12 cellular contexts compared by ENCODE assay signal in the genomic region with DNA sequence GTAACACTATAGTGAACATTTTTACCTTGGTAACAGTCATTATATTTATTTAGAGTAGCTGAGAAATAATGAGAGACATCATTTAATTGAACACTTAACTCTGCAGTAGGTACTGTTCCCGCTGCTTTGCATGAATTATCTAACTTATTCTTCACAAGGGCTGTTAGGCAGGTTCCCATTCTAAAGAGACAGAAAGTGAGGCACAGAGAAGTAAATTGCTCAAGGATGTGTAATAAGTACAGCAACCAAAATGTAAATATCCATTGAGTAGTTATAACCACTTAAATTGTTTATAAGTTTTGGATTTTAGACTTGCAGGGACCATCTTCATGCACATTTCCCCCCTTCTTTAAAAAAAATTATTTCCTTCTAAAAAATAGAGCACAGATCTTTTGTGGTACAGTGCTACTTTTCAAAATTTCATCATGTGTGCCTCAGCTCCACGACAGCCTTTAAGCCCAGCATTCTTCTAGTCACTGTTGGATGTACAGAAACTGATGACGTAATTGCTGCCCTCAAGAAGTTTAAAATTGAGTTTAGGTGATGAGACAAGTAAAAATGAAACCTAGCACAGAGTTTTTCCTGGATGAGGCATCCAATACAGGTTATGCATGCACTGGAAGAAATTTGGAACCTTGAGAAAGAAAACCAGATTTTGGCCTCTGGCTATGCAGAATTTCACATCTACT. TPM values are rescaled to one million over a fixed set of nuclear protein-coding genes. Genes with fewer than 3 reads are reported as not detected.
A peak's percentile ranks its signal among the peaks of the same experiment; 100 is the strongest.
DNase-seq lines count a peak whose midpoint lies in the region; ATAC-seq and TF ChIP-seq lines count a peak whose summit lies in the region.
"Had no signal": no experiment of that assay in that cellular context is flagged by ENCODE, and none has a peak within 500 bp of the region (broad histone marks: within the 10 kb centered on the region; RNA-seq: fewer than 3 reads in every experiment).

No MANE protein-coding gene starts in this region.

- peaks cover 39% of the 10 kb centered on the region for H3K36me3 Mint-ChIP-seq in activated CD8-positive, alpha-beta T cell treated with anti-CD3 and anti-CD28 coated beads for 36 hours (ENCODE audit: low read depth)

- ATAC-seq in GM18511 (IDR thresholded peaks at IDR 0.05; ENCODE audit: unreplicated experiment): peak; percentile 46
- ATAC-seq in activated CD8-positive, alpha-beta T cell treated with anti-CD3 and anti-CD28 coated beads for 36 hours: peak; percentile 59
- no peak for ATAC-seq in GM19035 (IDR thresholded peaks at IDR 0.05; ENCODE audit: unreplicated experiment)
- ATAC-seq in GM21528 (IDR thresholded peaks at IDR 0.05; ENCODE audit: low FRiP score, unreplicated experiment): no peak

- TF ChIP-seq CTCF in activated CD8-positive, alpha-beta T cell treated with anti-CD3 and anti-CD28 coated beads for 36 hours (IDR thresholded peaks at IDR 0.05): no peak

- POLR2A ChIA-PET in activated CD8-positive, alpha-beta T cell treated with anti-CD3 and anti-CD28 coated beads for 36 hours (lab: Charles Lee): no interaction called here

- no peaks in the 10 kb centered on the region for H3K9me3 Mint-ChIP-seq in activated CD8-positive, alpha-beta T cell treated with anti-CD3 and anti-CD28 coated beads for 36 hours
- H3K9me3 Mint-ChIP-seq: immature natural killer cell had no signal

- intact Hi-C loops in activated CD8-positive, alpha-beta T cell treated with anti-CD3 and anti-CD28 coated beads for 36 hours (cut with micrococcal nuclease): no loop called here
- intact Hi-C loops in posterior vena cava (cut with DNase I): no loop called here

- H3K4me1 Mint-ChIP-seq in activated CD8-positive, alpha-beta T cell treated with anti-CD3 and anti-CD28 coated beads for 36 hours (ENCODE audit: low read depth): peaks cover 50% of the 10 kb centered on the region

- no peak overlapping the region for H3K4me3 Mint-ChIP-seq in activated CD8-positive, alpha-beta T cell treated with anti-CD3 and anti-CD28 coated beads for 36 hours
- H3K4me3 Mint-ChIP-seq: immature natural killer cell had no signal

- peak; percentile 17 for DNase-seq in NCI-H1417 treated with DMSO at 0.1 percent for 48 hours (lab: John Stamatoyannopoulos, UW)
- DNase-seq in activated CD8-positive, alpha-beta T cell treated with anti-CD3 and anti-CD28 coated beads for 36 hours: no peak
- peak; percentile 65 for DNase-seq in kidney tubule cell (ENCODE audit: low spot score)
- no peak for DNase-seq in stimulated activated naive CD4-positive, alpha-beta T cell (lab: John Stamatoyannopoulos, UW)
- DNase-seq in posterior vena cava (ENCODE audit: low spot score): no peak
- DNase-seq: activated CD4-positive, alpha-beta T cell treated with anti-CD3 and anti-CD28 coated beads for 1 hour; immature natural killer cell; NCI-H446; occipital lobe had no signal

- CTCF ChIA-PET in activated CD8-positive, alpha-beta T cell treated with anti-CD3 and anti-CD28 coated beads for 36 hours (lab: Charles Lee): interaction anchor here (1.2 kb wide), 1 partner anchor 36 kb away, joined by 4 read pairs; no protein-coding TSS in a partner anchor

- H3K27me3 Mint-ChIP-seq in activated CD8-positive, alpha-beta T cell treated with anti-CD3 and anti-CD28 coated beads for 36 hours: no peaks in the 10 kb centered on the region

- H3K27ac Mint-ChIP-seq in activated CD8-positive, alpha-beta T cell treated with anti-CD3 and anti-CD28 coated beads for 36 hours: peak overlapping the region; percentile 39

RNA-seq across cellular contexts. Expression of a gene that starts 6.0 kb away (rescaled TPM):
- total RNA-seq in activated CD8-positive, alpha-beta T cell treated with anti-CD3 and anti-CD28 coated beads for 36 hours: not detected
- not detected for total RNA-seq in posterior vena cava

RNA-seq across cellular contexts. Expression of a gene that starts 6.0 kb away (rescaled TPM):
- total RNA-seq in activated CD8-positive, alpha-beta T cell treated with anti-CD3 and anti-CD28 coated beads for 36 hours: 10 to 100 TPM; 10.2 to 11.3 TPM
- total RNA-seq in posterior vena cava: 10 to 100 TPM; 48.2 to 48.9 TPM

Comparison
In these comparisons a context has a peak if more than half of its experiments do, and no peak if none do; other contexts are left out.
1. ATAC-seq: peak in GM18511 (single experiment) and activated CD8-positive, alpha-beta T cell treated with anti-CD3 and anti-CD28 coated beads for 36 hours (single experiment); none in GM19035 (single experiment) and GM21528 (single experiment).
2. DNase-seq: peak in NCI-H1417 treated with DMSO at 0.1 percent for 48 hours (single experiment) and kidney tubule cell (single experiment); none in activated CD8-positive, alpha-beta T cell treated with anti-CD3 and anti-CD28 coated beads for 36 hours (single experiment), stimulated activated naive CD4-positive, alpha-beta T cell (0 of 6) and posterior vena cava (single experiment).